In the genomic region with DNA sequence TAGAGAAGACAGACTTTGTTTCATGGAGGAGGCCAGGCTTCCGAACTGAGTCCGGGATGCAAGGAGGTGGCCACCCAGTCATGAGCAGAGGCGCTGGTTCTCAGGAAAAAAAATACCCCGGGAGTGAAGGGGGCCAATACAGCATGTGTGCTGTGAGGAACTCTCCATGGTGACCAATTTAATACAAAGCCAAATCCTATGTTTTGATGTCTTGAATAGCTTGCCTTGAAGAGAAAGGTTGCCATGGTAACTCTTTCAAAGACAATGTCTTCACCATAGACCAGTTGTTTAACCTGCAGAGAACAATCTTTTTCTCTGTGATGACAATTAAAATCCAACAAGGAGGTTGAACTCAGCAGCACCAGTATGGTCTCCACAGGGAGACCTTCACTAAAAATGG, we compare ENCODE assay signal across 15 cellular contexts. TPM values are rescaled to one million over a fixed set of nuclear protein-coding genes. Genes with fewer than 3 reads are reported as not detected.
DNase-seq lines count a peak whose midpoint lies in the region; ATAC-seq and TF ChIP-seq lines count a peak whose summit lies in the region.
"Had no signal": no experiment of that assay in that cellular context is flagged by ENCODE, and none has a peak within 500 bp of the region (broad histone marks: within the 10 kb centered on the region; RNA-seq: fewer than 3 reads in every experiment).

No MANE protein-coding gene starts in this region.

- peaks cover 0 to 6% of the 10 kb centered on the region in 2 donors for H3K27me3 Mint-ChIP-seq in natural killer cell (ENCODE audit: low read depth in 2 of 2)

- no peaks in the 10 kb centered on the region for H3K27me3 ChIP-seq in neuronal stem cell (ENCODE audit: control insufficient read depth in 3 of 3, insufficient read depth in 3 of 3, low read depth in 1 of 3, low read length in 3 of 3)

- intact Hi-C loops in natural killer cell (cut with micrococcal nuclease): no loop called here

- no peak overlapping the region for H4K91ac ChIP-seq in neuronal stem cell (ENCODE audit: low read depth, low read length, poor library complexity)

- no peak overlapping the region for H3K4me2 ChIP-seq in neuronal stem cell (ENCODE audit: insufficient read depth, low read length, poor library complexity, severe bottlenecking)

- peaks cover 13 to 18% of the 10 kb centered on the region in 2 donors for H3K4me1 Mint-ChIP-seq in natural killer cell
- H3K4me1 Mint-ChIP-seq: H9 had no signal

- H3K18ac ChIP-seq in neuronal stem cell (ENCODE audit: low read length): no peak overlapping the region

- no peak overlapping the region for H2BK5ac ChIP-seq in neuronal stem cell (ENCODE audit: low read length)

- WGBS in neuronal stem cell (ENCODE audit: extremely low coverage in 2 of 2, insufficient read length in 2 of 2, insufficient replicate concordance in 1 of 2), 2 donors: no CpG with 5 or more reads among the region's 4 CpGs

- H2BK120ac ChIP-seq in neuronal stem cell (ENCODE audit: low read depth, low read length): no peak overlapping the region

- TF ChIP-seq CTCF in natural killer cell (IDR thresholded peaks at IDR 0.05) (no peak), GM10266 (IDR thresholded peaks at IDR 0.05; ENCODE audit: control insufficient read depth, insufficient read depth, low read depth, missing control alignments) (no peak)

- H3K4me3 Mint-ChIP-seq in natural killer cell: no peak overlapping the region
- H3K4me3 Mint-ChIP-seq: H9 had no signal

- no peaks in the 10 kb centered on the region for H3K79me1 ChIP-seq in neuronal stem cell (ENCODE audit: low read depth, low read length)

- no peak overlapping the region for H2AK5ac ChIP-seq in neuronal stem cell (ENCODE audit: low read depth, low read length)

- no peak overlapping the region for H4K8ac ChIP-seq in neuronal stem cell (ENCODE audit: low read depth, low read length)

- H3K4ac ChIP-seq in neuronal stem cell (ENCODE audit: low read length): no peak overlapping the region

- H3K14ac ChIP-seq in neuronal stem cell (ENCODE audit: low read length): no peak overlapping the region

- peaks cover 0 to 4% of the 10 kb centered on the region in 2 donors for H3K9me3 ChIP-seq in neuronal stem cell (replicated peaks in 1 of 2; ENCODE audit: control insufficient read depth in 2 of 2, insufficient read depth in 1 of 2, low read depth in 1 of 2, low read length in 2 of 2)
- H3K9me3 ChIP-seq: Caco-2, SJSA1 had no signal

- H3K23ac ChIP-seq in neuronal stem cell (ENCODE audit: low read depth, low read length, poor library complexity): no peak overlapping the region

- DNase-seq in DMS79 (lab: John Stamatoyannopoulos, UW) (peak; percentile 2), DMS79 treated with DMSO at 0.1 percent for 48 hours (lab: John Stamatoyannopoulos, UW) (no peak), NCI-H146 treated with DMSO at 0.1 percent for 48 hours (lab: John Stamatoyannopoulos, UW; ENCODE audit: unreplicated experiment) (peak; percentile 39), NCI-H748 treated with DMSO at 0.1 percent for 48 hours (lab: John Stamatoyannopoulos, UW) (peak; percentile 55), neuronal stem cell (ENCODE audit: low spot score) (peak; percentile 47), SKM-1 treated with dmso at 0.1 percent for 144 hours (lab: John Stamatoyannopoulos, UW; ENCODE audit: unreplicated experiment) (no peak), natural killer cell (no peak), GM10266 (ENCODE audit: extremely low spot score) (no peak)
- DNase-seq: Caco-2, H9, NCI-H1694, NCI-H510A treated with DMSO at 0.1 percent for 48 hours, PC-3 had no signal

- no peak overlapping the region for H2AFZ ChIP-seq in neuronal stem cell (ENCODE audit: low read length)

- H2BK12ac ChIP-seq in neuronal stem cell (ENCODE audit: low read length): no peak overlapping the region

- H2BK15ac ChIP-seq in neuronal stem cell (ENCODE audit: low read length): no peak overlapping the region

- H3K27ac Mint-ChIP-seq in natural killer cell: peak overlapping the region in 1 of 2 donors; percentile 17
- H3K27ac Mint-ChIP-seq: H9 had no signal

- no peaks in the 10 kb centered on the region for H3K36me3 Mint-ChIP-seq in natural killer cell

- peaks cover 0 to 2% of the 10 kb centered on the region in 2 donors for H3K36me3 ChIP-seq in neuronal stem cell (replicated peaks in 1 of 2; ENCODE audit: control insufficient read depth in 2 of 2, insufficient read depth in 2 of 2, low read length in 2 of 2)
- H3K36me3 ChIP-seq: SJSA1 had no signal

- H3K4me1 ChIP-seq in neuronal stem cell (ENCODE audit: control insufficient read depth in 2 of 2, insufficient read depth in 1 of 2, low read depth in 1 of 2, low read length in 2 of 2): peaks cover 0 to 2% of the 10 kb centered on the region in 2 donors
- H3K4me1 ChIP-seq: Caco-2 had no signal

- no peak overlapping the region for H3K9ac ChIP-seq in neuronal stem cell (ENCODE audit: low read depth, low read length, poor library complexity)

- peaks cover 3 to 5% of the 10 kb centered on the region in 2 donors for H3K9me3 Mint-ChIP-seq in natural killer cell

- no peak overlapping the region for H3K4me3 ChIP-seq in neuronal stem cell (ENCODE audit: low read length in 2 of 2)
- H3K4me3 ChIP-seq: SJSA1 had no signal

- H3K27ac ChIP-seq in neuronal stem cell (replicated peaks; ENCODE audit: low read length): peak overlapping the region; percentile 16
- H3K27ac ChIP-seq: C4-2B, SJSA1 had no signal

- no peak for ATAC-seq in natural killer cell
- ATAC-seq: PC-3 had no signal

RNA-seq across cellular contexts. Expression of gene PDCD5, which starts 43.4 kb away (rescaled TPM):
- polyA plus RNA-seq in neuronal stem cell (2013, experiment 1 of 2): 251 TPM
- polyA plus RNA-seq in neuronal stem cell (2013, experiment 2 of 2): 256 TPM
- 10 to 100 TPM; 24.5 to 29.7 (median 25.0) TPM for total RNA-seq in natural killer cell

Comparison
In these comparisons a context has a peak if more than half of its experiments do, and no peak if none do; other contexts are left out.
1. DNase-seq: peak in DMS79 (single experiment), NCI-H146 treated with DMSO at 0.1 percent for 48 hours (single experiment), NCI-H748 treated with DMSO at 0.1 percent for 48 hours (single experiment) and neuronal stem cell (single experiment); none in DMS79 treated with DMSO at 0.1 percent for 48 hours (single experiment), SKM-1 treated with dmso at 0.1 percent for 144 hours (single experiment), natural killer cell (single experiment) and GM10266 (single experiment).